1 cellular context compared by ENCODE assay signal in genomic region chr11:107778839-107779517, GRCh38.
TF ChIP-seq lines count a peak whose summit lies in the region.

No MANE protein-coding gene starts in this region.

TF ChIP-seq in GM23338, 12 proteins besides CTCF, POLR2A, EP300 and RAD21 (continued from another document):
- TF ChIP-seq ZNF462 (CRISPR knock-in tag; IDR thresholded peaks at IDR 0.05), result no peak
- no peak for TF ChIP-seq ETS1 (IDR thresholded peaks at IDR 0.05)
- TF ChIP-seq, protein P1, sequence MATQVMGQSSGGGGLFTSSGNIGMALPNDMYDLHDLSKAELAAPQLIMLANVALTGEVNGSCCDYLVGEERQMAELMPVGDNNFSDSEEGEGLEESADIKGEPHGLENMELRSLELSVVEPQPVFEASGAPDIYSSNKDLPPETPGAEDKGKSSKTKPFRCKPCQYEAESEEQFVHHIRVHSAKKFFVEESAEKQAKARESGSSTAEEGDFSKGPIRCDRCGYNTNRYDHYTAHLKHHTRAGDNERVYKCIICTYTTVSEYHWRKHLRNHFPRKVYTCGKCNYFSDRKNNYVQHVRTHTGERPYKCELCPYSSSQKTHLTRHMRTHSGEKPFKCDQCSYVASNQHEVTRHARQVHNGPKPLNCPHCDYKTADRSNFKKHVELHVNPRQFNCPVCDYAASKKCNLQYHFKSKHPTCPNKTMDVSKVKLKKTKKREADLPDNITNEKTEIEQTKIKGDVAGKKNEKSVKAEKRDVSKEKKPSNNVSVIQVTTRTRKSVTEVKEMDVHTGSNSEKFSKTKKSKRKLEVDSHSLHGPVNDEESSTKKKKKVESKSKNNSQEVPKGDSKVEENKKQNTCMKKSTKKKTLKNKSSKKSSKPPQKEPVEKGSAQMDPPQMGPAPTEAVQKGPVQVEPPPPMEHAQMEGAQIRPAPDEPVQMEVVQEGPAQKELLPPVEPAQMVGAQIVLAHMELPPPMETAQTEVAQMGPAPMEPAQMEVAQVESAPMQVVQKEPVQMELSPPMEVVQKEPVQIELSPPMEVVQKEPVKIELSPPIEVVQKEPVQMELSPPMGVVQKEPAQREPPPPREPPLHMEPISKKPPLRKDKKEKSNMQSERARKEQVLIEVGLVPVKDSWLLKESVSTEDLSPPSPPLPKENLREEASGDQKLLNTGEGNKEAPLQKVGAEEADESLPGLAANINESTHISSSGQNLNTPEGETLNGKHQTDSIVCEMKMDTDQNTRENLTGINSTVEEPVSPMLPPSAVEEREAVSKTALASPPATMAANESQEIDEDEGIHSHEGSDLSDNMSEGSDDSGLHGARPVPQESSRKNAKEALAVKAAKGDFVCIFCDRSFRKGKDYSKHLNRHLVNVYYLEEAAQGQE (IDR thresholded peaks at IDR 0.05; ENCODE audit: unreplicated experiment), result no peak
- TF ChIP-seq NANOG (IDR thresholded peaks at IDR 0.05; ENCODE audit: borderline replicate concordance), result no peak
